1 cellular context compared by ENCODE assay signal in the genomic region with DNA sequence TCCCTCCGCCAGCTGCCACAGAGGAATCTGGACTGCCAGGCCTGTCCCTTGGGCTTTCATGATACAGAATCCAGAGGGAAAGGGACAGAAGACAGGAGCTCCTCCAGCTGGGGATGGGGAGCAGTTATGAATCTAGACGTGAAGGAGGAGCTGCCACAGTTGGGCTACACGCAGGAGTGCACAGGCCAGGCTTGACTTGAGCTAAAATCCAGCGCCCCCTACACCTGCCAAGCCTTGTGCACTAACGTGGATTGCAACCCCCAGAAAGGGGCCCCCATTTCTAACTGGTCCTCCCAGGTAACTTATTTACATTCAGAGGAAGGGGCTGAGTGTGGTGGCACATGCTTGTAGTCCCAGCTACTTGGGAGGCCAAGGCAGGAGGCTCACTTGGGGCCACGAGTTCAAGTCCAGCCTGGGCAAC.
TF ChIP-seq lines count a peak whose summit lies in the region.

No MANE protein-coding gene starts in this region.

TF ChIP-seq in H1, 55 proteins besides CTCF, POLR2A, EP300 and RAD21:
- TF ChIP-seq, protein P1, sequence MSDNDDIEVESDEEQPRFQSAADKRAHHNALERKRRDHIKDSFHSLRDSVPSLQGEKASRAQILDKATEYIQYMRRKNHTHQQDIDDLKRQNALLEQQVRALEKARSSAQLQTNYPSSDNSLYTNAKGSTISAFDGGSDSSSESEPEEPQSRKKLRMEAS (IDR thresholded peaks at IDR 0.05), result no peak
- TF ChIP-seq RNF2 (IDR thresholded peaks at IDR 0.05; ENCODE audit: borderline replicate concordance, low read depth, low read length, missing control alignments, poor library complexity, severe bottlenecking) (no peak), NANOG (IDR thresholded peaks at IDR 0.05; ENCODE audit: insufficient read depth, low read depth, low read length, poor library complexity, severe bottlenecking) (no peak), FOSL1 (IDR thresholded peaks at IDR 0.05; ENCODE audit: insufficient read depth, low read depth, low read length) (no peak), SAP30 (IDR thresholded peaks at IDR 0.05; ENCODE audit: insufficient read depth, insufficient replicate concordance, low read length) (no peak), TBP (IDR thresholded peaks at IDR 0.05; ENCODE audit: low read depth, low read length) (no peak), BCL11A (IDR thresholded peaks at IDR 0.05; ENCODE audit: low read depth in 2 of 2, low read length in 2 of 2) (no peak), MAFK (IDR thresholded peaks at IDR 0.05; ENCODE audit: low read depth, low read length) (no peak), CREB1 (IDR thresholded peaks at IDR 0.05) (no peak)
